ENCODE assay signal across 1 cellular context in the genomic region with DNA sequence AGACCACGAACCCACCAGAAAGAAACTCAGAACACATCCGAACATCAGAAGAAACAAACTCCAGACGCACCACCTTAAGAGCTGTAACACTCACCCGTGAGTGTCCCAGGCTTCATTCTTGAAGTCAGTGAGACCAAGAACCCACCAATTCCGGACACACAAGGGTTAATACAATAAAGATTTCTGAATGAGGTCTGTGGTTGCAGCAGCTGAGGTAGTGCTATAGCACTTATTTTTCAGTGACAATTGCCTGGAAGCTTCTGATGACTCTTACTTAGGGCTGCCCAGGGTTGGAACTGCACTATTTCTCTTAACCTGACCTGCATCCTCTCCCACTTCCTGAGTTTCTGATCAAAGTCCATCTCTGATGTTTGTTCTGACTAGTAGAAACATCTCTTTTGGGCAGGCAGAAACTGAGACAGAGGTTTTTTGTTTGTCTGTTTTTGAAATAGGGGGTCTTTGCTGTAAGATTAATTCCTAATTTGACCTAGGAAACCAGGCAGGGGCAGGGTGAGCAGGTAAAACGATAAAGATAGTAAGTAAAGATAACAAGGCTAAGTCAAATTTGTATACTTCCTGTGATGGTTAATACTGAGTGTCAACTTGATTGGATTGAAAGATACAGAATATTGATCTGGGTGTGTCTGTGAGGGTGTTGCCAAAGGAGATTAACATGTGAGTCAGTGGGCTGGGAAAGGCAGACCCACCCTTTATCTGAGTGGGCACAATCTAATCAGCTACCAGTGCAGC.
TF ChIP-seq lines count a peak whose summit lies in the region.

No MANE protein-coding gene starts in this region.

TF ChIP-seq in HepG2, 621 proteins besides CTCF, POLR2A, EP300 and RAD21 (continued from another document and continues in another):
- TF ChIP-seq, protein P1, sequence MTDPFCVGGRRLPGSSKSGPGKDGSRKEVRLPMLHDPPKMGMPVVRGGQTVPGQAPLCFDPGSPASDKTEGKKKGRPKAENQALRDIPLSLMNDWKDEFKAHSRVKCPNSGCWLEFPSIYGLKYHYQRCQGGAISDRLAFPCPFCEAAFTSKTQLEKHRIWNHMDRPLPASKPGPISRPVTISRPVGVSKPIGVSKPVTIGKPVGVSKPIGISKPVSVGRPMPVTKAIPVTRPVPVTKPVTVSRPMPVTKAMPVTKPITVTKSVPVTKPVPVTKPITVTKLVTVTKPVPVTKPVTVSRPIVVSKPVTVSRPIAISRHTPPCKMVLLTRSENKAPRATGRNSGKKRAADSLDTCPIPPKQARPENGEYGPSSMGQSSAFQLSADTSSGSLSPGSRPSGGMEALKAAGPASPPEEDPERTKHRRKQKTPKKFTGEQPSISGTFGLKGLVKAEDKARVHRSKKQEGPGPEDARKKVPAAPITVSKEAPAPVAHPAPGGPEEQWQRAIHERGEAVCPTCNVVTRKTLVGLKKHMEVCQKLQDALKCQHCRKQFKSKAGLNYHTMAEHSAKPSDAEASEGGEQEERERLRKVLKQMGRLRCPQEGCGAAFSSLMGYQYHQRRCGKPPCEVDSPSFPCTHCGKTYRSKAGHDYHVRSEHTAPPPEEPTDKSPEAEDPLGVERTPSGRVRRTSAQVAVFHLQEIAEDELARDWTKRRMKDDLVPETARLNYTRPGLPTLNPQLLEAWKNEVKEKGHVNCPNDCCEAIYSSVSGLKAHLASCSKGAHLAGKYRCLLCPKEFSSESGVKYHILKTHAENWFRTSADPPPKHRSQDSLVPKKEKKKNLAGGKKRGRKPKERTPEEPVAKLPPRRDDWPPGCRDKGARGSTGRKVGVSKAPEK (CRISPR knock-in tag; IDR thresholded peaks at IDR 0.05; ENCODE audit: borderline replicate concordance), result peak; percentile 22; the same call in 1 of the 2 replicates
- TF ChIP-seq, protein P2, sequence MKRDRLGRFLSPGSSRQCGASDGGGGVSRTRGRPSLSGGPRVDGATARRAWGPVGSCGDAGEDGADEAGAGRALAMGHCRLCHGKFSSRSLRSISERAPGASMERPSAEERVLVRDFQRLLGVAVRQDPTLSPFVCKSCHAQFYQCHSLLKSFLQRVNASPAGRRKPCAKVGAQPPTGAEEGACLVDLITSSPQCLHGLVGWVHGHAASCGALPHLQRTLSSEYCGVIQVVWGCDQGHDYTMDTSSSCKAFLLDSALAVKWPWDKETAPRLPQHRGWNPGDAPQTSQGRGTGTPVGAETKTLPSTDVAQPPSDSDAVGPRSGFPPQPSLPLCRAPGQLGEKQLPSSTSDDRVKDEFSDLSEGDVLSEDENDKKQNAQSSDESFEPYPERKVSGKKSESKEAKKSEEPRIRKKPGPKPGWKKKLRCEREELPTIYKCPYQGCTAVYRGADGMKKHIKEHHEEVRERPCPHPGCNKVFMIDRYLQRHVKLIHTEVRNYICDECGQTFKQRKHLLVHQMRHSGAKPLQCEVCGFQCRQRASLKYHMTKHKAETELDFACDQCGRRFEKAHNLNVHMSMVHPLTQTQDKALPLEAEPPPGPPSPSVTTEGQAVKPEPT (CRISPR knock-in tag; IDR thresholded peaks at IDR 0.05; ENCODE audit: low read depth), result peak; percentile 98
- TF ChIP-seq, protein P3, sequence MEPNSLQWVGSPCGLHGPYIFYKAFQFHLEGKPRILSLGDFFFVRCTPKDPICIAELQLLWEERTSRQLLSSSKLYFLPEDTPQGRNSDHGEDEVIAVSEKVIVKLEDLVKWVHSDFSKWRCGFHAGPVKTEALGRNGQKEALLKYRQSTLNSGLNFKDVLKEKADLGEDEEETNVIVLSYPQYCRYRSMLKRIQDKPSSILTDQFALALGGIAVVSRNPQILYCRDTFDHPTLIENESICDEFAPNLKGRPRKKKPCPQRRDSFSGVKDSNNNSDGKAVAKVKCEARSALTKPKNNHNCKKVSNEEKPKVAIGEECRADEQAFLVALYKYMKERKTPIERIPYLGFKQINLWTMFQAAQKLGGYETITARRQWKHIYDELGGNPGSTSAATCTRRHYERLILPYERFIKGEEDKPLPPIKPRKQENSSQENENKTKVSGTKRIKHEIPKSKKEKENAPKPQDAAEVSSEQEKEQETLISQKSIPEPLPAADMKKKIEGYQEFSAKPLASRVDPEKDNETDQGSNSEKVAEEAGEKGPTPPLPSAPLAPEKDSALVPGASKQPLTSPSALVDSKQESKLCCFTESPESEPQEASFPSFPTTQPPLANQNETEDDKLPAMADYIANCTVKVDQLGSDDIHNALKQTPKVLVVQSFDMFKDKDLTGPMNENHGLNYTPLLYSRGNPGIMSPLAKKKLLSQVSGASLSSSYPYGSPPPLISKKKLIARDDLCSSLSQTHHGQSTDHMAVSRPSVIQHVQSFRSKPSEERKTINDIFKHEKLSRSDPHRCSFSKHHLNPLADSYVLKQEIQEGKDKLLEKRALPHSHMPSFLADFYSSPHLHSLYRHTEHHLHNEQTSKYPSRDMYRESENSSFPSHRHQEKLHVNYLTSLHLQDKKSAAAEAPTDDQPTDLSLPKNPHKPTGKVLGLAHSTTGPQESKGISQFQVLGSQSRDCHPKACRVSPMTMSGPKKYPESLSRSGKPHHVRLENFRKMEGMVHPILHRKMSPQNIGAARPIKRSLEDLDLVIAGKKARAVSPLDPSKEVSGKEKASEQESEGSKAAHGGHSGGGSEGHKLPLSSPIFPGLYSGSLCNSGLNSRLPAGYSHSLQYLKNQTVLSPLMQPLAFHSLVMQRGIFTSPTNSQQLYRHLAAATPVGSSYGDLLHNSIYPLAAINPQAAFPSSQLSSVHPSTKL (CRISPR knock-in tag; IDR thresholded peaks at IDR 0.05), result peak; percentile 65
- TF ChIP-seq HOXA3 (CRISPR knock-in tag; IDR thresholded peaks at IDR 0.05) (no peak), FOXK1 (CRISPR knock-in tag; IDR thresholded peaks at IDR 0.05; ENCODE audit: borderline replicate concordance, low read depth) (peak; percentile 45; the same call in 1 of the 2 replicates), CREB1 (IDR thresholded peaks at IDR 0.05) (no peak), CREB1 (CRISPR knock-in tag; IDR thresholded peaks at IDR 0.05) (0 out of 2 replicates have a peak, but pooled peaks have one; percentile 33), ARNT2 (CRISPR knock-in tag; IDR thresholded peaks at IDR 0.05; ENCODE audit: low read depth) (0 out of 2 replicates have a peak, but pooled peaks have one; percentile 25), ZNF232 (CRISPR knock-in tag; IDR thresholded peaks at IDR 0.05; ENCODE audit: borderline replicate concordance) (0 out of 2 replicates have a peak, but pooled peaks have one; percentile 31), ELF1 (CRISPR knock-in tag; IDR thresholded peaks at IDR 0.05) (peak; percentile 82), ELF3 (CRISPR knock-in tag; IDR thresholded peaks at IDR 0.05) (peak; percentile 79)
- TF ChIP-seq, protein P4, sequence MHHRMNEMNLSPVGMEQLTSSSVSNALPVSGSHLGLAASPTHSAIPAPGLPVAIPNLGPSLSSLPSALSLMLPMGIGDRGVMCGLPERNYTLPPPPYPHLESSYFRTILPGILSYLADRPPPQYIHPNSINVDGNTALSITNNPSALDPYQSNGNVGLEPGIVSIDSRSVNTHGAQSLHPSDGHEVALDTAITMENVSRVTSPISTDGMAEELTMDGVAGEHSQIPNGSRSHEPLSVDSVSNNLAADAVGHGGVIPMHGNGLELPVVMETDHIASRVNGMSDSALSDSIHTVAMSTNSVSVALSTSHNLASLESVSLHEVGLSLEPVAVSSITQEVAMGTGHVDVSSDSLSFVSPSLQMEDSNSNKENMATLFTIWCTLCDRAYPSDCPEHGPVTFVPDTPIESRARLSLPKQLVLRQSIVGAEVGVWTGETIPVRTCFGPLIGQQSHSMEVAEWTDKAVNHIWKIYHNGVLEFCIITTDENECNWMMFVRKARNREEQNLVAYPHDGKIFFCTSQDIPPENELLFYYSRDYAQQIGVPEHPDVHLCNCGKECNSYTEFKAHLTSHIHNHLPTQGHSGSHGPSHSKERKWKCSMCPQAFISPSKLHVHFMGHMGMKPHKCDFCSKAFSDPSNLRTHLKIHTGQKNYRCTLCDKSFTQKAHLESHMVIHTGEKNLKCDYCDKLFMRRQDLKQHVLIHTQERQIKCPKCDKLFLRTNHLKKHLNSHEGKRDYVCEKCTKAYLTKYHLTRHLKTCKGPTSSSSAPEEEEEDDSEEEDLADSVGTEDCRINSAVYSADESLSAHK (CRISPR knock-in tag; IDR thresholded peaks at IDR 0.05; ENCODE audit: borderline replicate concordance), result no peak
- TF ChIP-seq, protein P5, sequence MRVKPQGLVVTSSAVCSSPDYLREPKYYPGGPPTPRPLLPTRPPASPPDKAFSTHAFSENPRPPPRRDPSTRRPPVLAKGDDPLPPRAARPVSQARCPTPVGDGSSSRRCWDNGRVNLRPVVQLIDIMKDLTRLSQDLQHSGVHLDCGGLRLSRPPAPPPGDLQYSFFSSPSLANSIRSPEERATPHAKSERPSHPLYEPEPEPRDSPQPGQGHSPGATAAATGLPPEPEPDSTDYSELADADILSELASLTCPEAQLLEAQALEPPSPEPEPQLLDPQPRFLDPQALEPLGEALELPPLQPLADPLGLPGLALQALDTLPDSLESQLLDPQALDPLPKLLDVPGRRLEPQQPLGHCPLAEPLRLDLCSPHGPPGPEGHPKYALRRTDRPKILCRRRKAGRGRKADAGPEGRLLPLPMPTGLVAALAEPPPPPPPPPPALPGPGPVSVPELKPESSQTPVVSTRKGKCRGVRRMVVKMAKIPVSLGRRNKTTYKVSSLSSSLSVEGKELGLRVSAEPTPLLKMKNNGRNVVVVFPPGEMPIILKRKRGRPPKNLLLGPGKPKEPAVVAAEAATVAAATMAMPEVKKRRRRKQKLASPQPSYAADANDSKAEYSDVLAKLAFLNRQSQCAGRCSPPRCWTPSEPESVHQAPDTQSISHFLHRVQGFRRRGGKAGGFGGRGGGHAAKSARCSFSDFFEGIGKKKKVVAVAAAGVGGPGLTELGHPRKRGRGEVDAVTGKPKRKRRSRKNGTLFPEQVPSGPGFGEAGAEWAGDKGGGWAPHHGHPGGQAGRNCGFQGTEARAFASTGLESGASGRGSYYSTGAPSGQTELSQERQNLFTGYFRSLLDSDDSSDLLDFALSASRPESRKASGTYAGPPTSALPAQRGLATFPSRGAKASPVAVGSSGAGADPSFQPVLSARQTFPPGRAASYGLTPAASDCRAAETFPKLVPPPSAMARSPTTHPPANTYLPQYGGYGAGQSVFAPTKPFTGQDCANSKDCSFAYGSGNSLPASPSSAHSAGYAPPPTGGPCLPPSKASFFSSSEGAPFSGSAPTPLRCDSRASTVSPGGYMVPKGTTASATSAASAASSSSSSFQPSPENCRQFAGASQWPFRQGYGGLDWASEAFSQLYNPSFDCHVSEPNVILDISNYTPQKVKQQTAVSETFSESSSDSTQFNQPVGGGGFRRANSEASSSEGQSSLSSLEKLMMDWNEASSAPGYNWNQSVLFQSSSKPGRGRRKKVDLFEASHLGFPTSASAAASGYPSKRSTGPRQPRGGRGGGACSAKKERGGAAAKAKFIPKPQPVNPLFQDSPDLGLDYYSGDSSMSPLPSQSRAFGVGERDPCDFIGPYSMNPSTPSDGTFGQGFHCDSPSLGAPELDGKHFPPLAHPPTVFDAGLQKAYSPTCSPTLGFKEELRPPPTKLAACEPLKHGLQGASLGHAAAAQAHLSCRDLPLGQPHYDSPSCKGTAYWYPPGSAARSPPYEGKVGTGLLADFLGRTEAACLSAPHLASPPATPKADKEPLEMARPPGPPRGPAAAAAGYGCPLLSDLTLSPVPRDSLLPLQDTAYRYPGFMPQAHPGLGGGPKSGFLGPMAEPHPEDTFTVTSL (CRISPR knock-in tag; IDR thresholded peaks at IDR 0.05; ENCODE audit: borderline replicate concordance), result peak; percentile 81; the same call in 1 of the 2 replicates
- TF ChIP-seq, protein P6, sequence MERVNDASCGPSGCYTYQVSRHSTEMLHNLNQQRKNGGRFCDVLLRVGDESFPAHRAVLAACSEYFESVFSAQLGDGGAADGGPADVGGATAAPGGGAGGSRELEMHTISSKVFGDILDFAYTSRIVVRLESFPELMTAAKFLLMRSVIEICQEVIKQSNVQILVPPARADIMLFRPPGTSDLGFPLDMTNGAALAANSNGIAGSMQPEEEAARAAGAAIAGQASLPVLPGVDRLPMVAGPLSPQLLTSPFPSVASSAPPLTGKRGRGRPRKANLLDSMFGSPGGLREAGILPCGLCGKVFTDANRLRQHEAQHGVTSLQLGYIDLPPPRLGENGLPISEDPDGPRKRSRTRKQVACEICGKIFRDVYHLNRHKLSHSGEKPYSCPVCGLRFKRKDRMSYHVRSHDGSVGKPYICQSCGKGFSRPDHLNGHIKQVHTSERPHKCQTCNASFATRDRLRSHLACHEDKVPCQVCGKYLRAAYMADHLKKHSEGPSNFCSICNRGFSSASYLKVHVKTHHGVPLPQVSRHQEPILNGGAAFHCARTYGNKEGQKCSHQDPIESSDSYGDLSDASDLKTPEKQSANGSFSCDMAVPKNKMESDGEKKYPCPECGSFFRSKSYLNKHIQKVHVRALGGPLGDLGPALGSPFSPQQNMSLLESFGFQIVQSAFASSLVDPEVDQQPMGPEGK (CRISPR knock-in tag; IDR thresholded peaks at IDR 0.05), result peak; percentile 32; the same call in 1 of the 2 replicates
- TF ChIP-seq, protein P7, sequence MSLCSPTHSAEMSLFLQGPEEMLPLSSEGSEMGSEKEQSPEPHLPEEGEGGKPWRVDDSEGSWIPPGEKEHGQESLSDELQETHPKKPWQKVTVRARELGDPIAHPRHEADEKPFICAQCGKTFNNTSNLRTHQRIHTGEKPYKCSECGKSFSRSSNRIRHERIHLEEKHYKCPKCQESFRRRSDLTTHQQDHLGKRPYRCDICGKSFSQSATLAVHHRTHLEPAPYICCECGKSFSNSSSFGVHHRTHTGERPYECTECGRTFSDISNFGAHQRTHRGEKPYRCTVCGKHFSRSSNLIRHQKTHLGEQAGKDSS (CRISPR knock-in tag; IDR thresholded peaks at IDR 0.05; ENCODE audit: borderline replicate concordance, low read depth), result 0 out of 2 replicates have a peak, but pooled peaks have one; percentile 8
- TF ChIP-seq, protein P8, sequence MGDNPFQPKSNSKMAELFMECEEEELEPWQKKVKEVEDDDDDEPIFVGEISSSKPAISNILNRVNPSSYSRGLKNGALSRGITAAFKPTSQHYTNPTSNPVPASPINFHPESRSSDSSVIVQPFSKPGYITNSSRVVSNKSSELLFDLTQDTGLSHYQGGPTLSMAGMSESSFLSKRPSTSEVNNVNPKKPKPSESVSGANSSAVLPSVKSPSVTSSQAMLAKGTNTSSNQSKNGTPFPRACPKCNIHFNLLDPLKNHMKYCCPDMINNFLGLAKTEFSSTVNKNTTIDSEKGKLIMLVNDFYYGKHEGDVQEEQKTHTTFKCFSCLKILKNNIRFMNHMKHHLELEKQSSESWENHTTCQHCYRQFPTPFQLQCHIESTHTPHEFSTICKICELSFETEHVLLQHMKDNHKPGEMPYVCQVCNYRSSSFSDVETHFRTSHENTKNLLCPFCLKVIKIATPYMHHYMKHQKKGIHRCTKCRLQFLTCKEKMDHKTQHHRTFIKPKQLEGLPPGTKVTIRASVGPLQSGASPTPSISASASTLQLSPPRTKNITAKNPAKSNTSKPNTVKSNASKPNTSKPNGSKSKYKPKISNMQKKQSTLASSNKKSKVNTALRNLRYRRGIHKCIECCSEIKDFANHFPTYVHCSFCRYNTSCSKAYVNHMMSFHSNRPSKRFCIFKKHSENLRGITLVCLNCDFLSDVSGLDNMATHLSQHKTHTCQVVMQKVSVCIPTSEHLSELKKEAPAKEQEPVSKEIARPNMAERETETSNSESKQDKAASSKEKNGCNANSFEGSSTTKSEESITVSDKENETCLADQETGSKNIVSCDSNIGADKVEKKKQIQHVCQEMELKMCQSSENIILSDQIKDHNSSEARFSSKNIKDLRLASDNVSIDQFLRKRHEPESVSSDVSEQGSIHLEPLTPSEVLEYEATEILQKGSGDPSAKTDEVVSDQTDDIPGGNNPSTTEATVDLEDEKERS (CRISPR knock-in tag; IDR thresholded peaks at IDR 0.05), result peak; percentile 21; the same call in 1 of the 2 replicates
- TF ChIP-seq, protein P9, sequence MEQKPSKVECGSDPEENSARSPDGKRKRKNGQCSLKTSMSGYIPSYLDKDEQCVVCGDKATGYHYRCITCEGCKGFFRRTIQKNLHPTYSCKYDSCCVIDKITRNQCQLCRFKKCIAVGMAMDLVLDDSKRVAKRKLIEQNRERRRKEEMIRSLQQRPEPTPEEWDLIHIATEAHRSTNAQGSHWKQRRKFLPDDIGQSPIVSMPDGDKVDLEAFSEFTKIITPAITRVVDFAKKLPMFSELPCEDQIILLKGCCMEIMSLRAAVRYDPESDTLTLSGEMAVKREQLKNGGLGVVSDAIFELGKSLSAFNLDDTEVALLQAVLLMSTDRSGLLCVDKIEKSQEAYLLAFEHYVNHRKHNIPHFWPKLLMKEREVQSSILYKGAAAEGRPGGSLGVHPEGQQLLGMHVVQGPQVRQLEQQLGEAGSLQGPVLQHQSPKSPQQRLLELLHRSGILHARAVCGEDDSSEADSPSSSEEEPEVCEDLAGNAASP (CRISPR knock-in tag; IDR thresholded peaks at IDR 0.05; ENCODE audit: borderline replicate concordance), result 0 out of 2 replicates have a peak, but pooled peaks have one; percentile 15
